39 cellular contexts compared by ENCODE assay signal in genomic region chr9:119313846-119314245, GRCh38. TPM values are rescaled to one million over a fixed set of nuclear protein-coding genes. Genes with fewer than 3 reads are reported as not detected.
"Had no signal": no experiment of that assay in that cellular context is flagged by ENCODE, and none has a peak within 500 bp of the region (broad histone marks: within the 10 kb centered on the region; RNA-seq: fewer than 3 reads in every experiment).

No MANE protein-coding gene starts in this region.

- H3K27me3 ChIP-seq: adrenal gland, ascending aorta, body of pancreas, brain microvascular endothelial cell, breast epithelium, cardiac muscle cell had no signal

- FAIRE-seq: bronchial epithelial cell had no signal

- H3K27ac ChIP-seq: adrenal gland, ascending aorta, body of pancreas, brain microvascular endothelial cell, cardiac muscle cell had no signal

- H3K4me1 ChIP-seq: adrenal gland, ascending aorta, body of pancreas, breast epithelium had no signal

- H3K4me3 Mint-ChIP-seq: activated naive CD4-positive, alpha-beta T cell treated with anti-CD3 and anti-CD28 coated beads for 36 hours; activated naive CD4-positive, alpha-beta T cell treated with anti-CD3 and anti-CD28 coated beads, Interleukin-2, amount 10 ng/mL, durations not matched to agents 7 days and 5 days; activated naive CD4-positive, alpha-beta T cell treated with anti-CD3 and anti-CD28 coated beads, Interleukin-2, amount 50 U/mL, for 24 hours; activated naive CD8-positive, alpha-beta T cell; activated naive CD8-positive, alpha-beta T cell treated with anti-CD3 and anti-CD28 coated beads for 36 hours; activated naive CD8-positive, alpha-beta T cell treated with anti-CD3 and anti-CD28 coated beads, Interleukin-2, amount 10 ng/mL, durations not matched to agents 7 days and 5 days; activated naive CD8-positive, alpha-beta T cell treated with anti-CD3 and anti-CD28 coated beads, Interleukin-2, amount 50 U/mL, for 24 hours; activated T-cell treated with anti-CD3 and anti-CD28 coated beads, Interleukin-2, amount 50 U/mL, for 24 hours; activated T-cell treated with anti-CD3 and anti-CD28 coated beads, Interleukin-2, amount 50 U/mL, for 4 hours; activated T-cell treated with anti-CD3 and anti-CD28 coated beads, Interleukin-2, amount 50 U/mL, for 72 hours; activated T-helper 1 cell treated with anti-CD3 and anti-CD28 coated beads, Interleukin-12 subunit alpha, Interleukin-12 subunit beta, Interleukin-2, Interleukin-4 antibody, amounts not matched to agents 30 ng/mL and 10 ng/mL and 1 ng/mL, durations not matched to agents 14 hours and 24 hours and 36 hours; activated T-helper 17 cell treated with anti-CD3 and anti-CD28 coated beads, Interleukin-2, amount 50 U/mL, for 72 hours; brain; central memory CD8-positive, alpha-beta T cell had no signal

- H3K4me3 ChIP-seq: adrenal gland, ascending aorta, body of pancreas, breast epithelium, cardiac muscle cell had no signal

- H3K27ac Mint-ChIP-seq: activated naive CD4-positive, alpha-beta T cell treated with anti-CD3 and anti-CD28 coated beads for 36 hours; activated naive CD4-positive, alpha-beta T cell treated with anti-CD3 and anti-CD28 coated beads, Interleukin-2, amount 10 ng/mL, durations not matched to agents 7 days and 5 days; activated naive CD4-positive, alpha-beta T cell treated with anti-CD3 and anti-CD28 coated beads, Interleukin-2, amount 50 U/mL, for 24 hours; activated naive CD4-positive, alpha-beta T cell treated with anti-CD3 and anti-CD28 coated beads, Interleukin-2, amount 50 U/mL, for 72 hours; activated naive CD8-positive, alpha-beta T cell; activated naive CD8-positive, alpha-beta T cell treated with anti-CD3 and anti-CD28 coated beads for 36 hours; activated naive CD8-positive, alpha-beta T cell treated with anti-CD3 and anti-CD28 coated beads, Interleukin-2, amount 10 ng/mL, durations not matched to agents 7 days and 5 days; activated naive CD8-positive, alpha-beta T cell treated with anti-CD3 and anti-CD28 coated beads, Interleukin-2, amount 50 U/mL, for 24 hours; activated T-cell treated with anti-CD3 and anti-CD28 coated beads, Interleukin-2, amount 50 U/mL, for 24 hours; activated T-cell treated with anti-CD3 and anti-CD28 coated beads, Interleukin-2, amount 50 U/mL, for 72 hours; activated T-helper 1 cell treated with anti-CD3 and anti-CD28 coated beads, Interleukin-12 subunit alpha, Interleukin-12 subunit beta, Interleukin-2, Interleukin-4 antibody, amounts not matched to agents 30 ng/mL and 10 ng/mL and 1 ng/mL, durations not matched to agents 14 hours and 24 hours and 36 hours; activated T-helper 17 cell treated with anti-CD3 and anti-CD28 coated beads, Interleukin-2, amount 50 U/mL, for 72 hours; activated T-helper 2 cell treated with anti-CD3 and anti-CD28 coated beads, Interferon-gamma antibody, Interleukin-2, Interleukin-4, amounts not matched to agents 10 μg/mL and 5 μg/mL and 100 μg/mL, durations not matched to agents 14 hours and 24 hours and 36 hours; brain had no signal

- H3K4me1 Mint-ChIP-seq: activated naive CD4-positive, alpha-beta T cell treated with anti-CD3 and anti-CD28 coated beads, Interleukin-2, amount 10 ng/mL, durations not matched to agents 7 days and 5 days; activated naive CD4-positive, alpha-beta T cell treated with anti-CD3 and anti-CD28 coated beads, Interleukin-2, amount 50 U/mL, for 24 hours; activated naive CD8-positive, alpha-beta T cell treated with anti-CD3 and anti-CD28 coated beads for 36 hours; activated naive CD8-positive, alpha-beta T cell treated with anti-CD3 and anti-CD28 coated beads, Interleukin-2, amount 10 ng/mL, durations not matched to agents 7 days and 5 days; activated naive CD8-positive, alpha-beta T cell treated with anti-CD3 and anti-CD28 coated beads, Interleukin-2, amount 50 U/mL, for 24 hours; activated T-helper 17 cell treated with anti-CD3 and anti-CD28 coated beads, Interleukin-2, amount 50 U/mL, for 72 hours; central memory CD8-positive, alpha-beta T cell had no signal

- H3K36me3 ChIP-seq: adrenal gland, ascending aorta, brain microvascular endothelial cell, breast epithelium, cardiac muscle cell had no signal

- DNase-seq: activated effector memory CD4-positive, alpha-beta T cell treated with anti-CD3 and anti-CD28 coated beads, Interleukin-2, amount 50 U/mL, for 16 hours; activated effector memory CD4-positive, alpha-beta T cell treated with Interleukin-2 at 50 U/mL for 16 hours; activated gamma-delta T cell; activated gamma-delta T cell treated with Interleukin-2 at 50 U/mL for 16 hours; activated naive CD4-positive, alpha-beta T cell; activated naive CD4-positive, alpha-beta T cell treated with anti-CD3 and anti-CD28 coated beads for 36 hours; activated naive CD4-positive, alpha-beta T cell treated with anti-CD3 and anti-CD28 coated beads, Interleukin-2, amount 10 ng/mL, durations not matched to agents 7 days and 5 days; activated naive CD4-positive, alpha-beta T cell treated with anti-CD3 and anti-CD28 coated beads, Interleukin-2, amount 50 U/mL, for 16 hours; activated naive CD4-positive, alpha-beta T cell treated with Interleukin-2 at 50 U/mL for 16 hours; activated naive CD8-positive, alpha-beta T cell treated with anti-CD3 and anti-CD28 coated beads for 36 hours; activated naive CD8-positive, alpha-beta T cell treated with anti-CD3 and anti-CD28 coated beads, Interleukin-2, amount 10 ng/mL, durations not matched to agents 7 days and 5 days; activated naive CD8-positive, alpha-beta T cell treated with anti-CD3 and anti-CD28 coated beads, Interleukin-2, amount 50 U/mL, for 24 hours; activated T-cell treated with anti-CD3 and anti-CD28 coated beads, Interleukin-2, amount 50 U/mL, for 1 hour; activated T-cell treated with anti-CD3 and anti-CD28 coated beads, Interleukin-2, amount 50 U/mL, for 24 hours; activated T-cell treated with anti-CD3 and anti-CD28 coated beads, Interleukin-2, amount 50 U/mL, for 4 hours; activated T-cell treated with anti-CD3 and anti-CD28 coated beads, Interleukin-2, amount 50 U/mL, for 48 hours; activated T-cell treated with anti-CD3 and anti-CD28 coated beads, Interleukin-2, amount 50 U/mL, for 72 hours; adrenal gland; amniotic stem cell; amygdala; aorta; body of pancreas; brain microvascular endothelial cell; caudate nucleus; central memory CD4-positive, alpha-beta T cell; cerebellar nuclear complex had no signal

- H3K9me3 ChIP-seq: adrenal gland, ascending aorta, body of pancreas, breast epithelium had no signal

- H3K27me3 Mint-ChIP-seq: activated naive CD4-positive, alpha-beta T cell treated with anti-CD3 and anti-CD28 coated beads, Interleukin-2, amount 10 ng/mL, durations not matched to agents 7 days and 5 days; activated naive CD4-positive, alpha-beta T cell treated with anti-CD3 and anti-CD28 coated beads, Interleukin-2, amount 50 U/mL, for 24 hours; activated naive CD8-positive, alpha-beta T cell treated with anti-CD3 and anti-CD28 coated beads for 36 hours; activated naive CD8-positive, alpha-beta T cell treated with anti-CD3 and anti-CD28 coated beads, Interleukin-2, amount 10 ng/mL, durations not matched to agents 7 days and 5 days; activated naive CD8-positive, alpha-beta T cell treated with anti-CD3 and anti-CD28 coated beads, Interleukin-2, amount 50 U/mL, for 24 hours; activated T-cell treated with anti-CD3 and anti-CD28 coated beads, Interleukin-2, amount 50 U/mL, for 24 hours; activated T-helper 17 cell treated with anti-CD3 and anti-CD28 coated beads, Interleukin-2, amount 50 U/mL, for 72 hours; central memory CD8-positive, alpha-beta T cell had no signal

- ATAC-seq: activated naive CD4-positive, alpha-beta T cell treated with anti-CD3 and anti-CD28 coated beads, Interleukin-2, amount 50 U/mL, for 72 hours; activated naive CD8-positive, alpha-beta T cell treated with anti-CD3 and anti-CD28 coated beads, Interleukin-2, amount 50 U/mL, for 24 hours; activated T-cell treated with anti-CD3 and anti-CD28 coated beads, Interleukin-2, amount 50 U/mL, for 4 hours; activated T-cell treated with anti-CD3 and anti-CD28 coated beads, Interleukin-2, amount 50 U/mL, for 72 hours; activated T-helper 17 cell treated with anti-CD3 and anti-CD28 coated beads, Interleukin-2, amount 50 U/mL, for 72 hours; body of pancreas had no signal

- H3K9me3 Mint-ChIP-seq: activated naive CD4-positive, alpha-beta T cell treated with anti-CD3 and anti-CD28 coated beads, Interleukin-2, amount 50 U/mL, for 24 hours; activated naive CD8-positive, alpha-beta T cell treated with anti-CD3 and anti-CD28 coated beads for 36 hours; activated naive CD8-positive, alpha-beta T cell treated with anti-CD3 and anti-CD28 coated beads, Interleukin-2, amount 50 U/mL, for 24 hours; brain had no signal

- H3K36me3 Mint-ChIP-seq: activated naive CD4-positive, alpha-beta T cell treated with anti-CD3 and anti-CD28 coated beads, Interleukin-2, amount 10 ng/mL, durations not matched to agents 7 days and 5 days; activated naive CD4-positive, alpha-beta T cell treated with anti-CD3 and anti-CD28 coated beads, Interleukin-2, amount 50 U/mL, for 24 hours; activated naive CD4-positive, alpha-beta T cell treated with anti-CD3 and anti-CD28 coated beads, Interleukin-2, amount 50 U/mL, for 72 hours; activated naive CD8-positive, alpha-beta T cell; activated naive CD8-positive, alpha-beta T cell treated with anti-CD3 and anti-CD28 coated beads for 36 hours; activated naive CD8-positive, alpha-beta T cell treated with anti-CD3 and anti-CD28 coated beads, Interleukin-2, amount 10 ng/mL, durations not matched to agents 7 days and 5 days had no signal

RNA-seq across cellular contexts. Expression of gene BRINP1, which starts 55.4 kb away (rescaled TPM):
- total RNA-seq: activated naive CD4-positive, alpha-beta T cell treated with anti-CD3 and anti-CD28 coated beads for 36 hours; activated naive CD4-positive, alpha-beta T cell treated with anti-CD3 and anti-CD28 coated beads, Interleukin-2, amount 50 U/mL, for 72 hours; activated naive CD8-positive, alpha-beta T cell treated with anti-CD3 and anti-CD28 coated beads for 36 hours; activated naive CD8-positive, alpha-beta T cell treated with anti-CD3 and anti-CD28 coated beads, Interleukin-2, amount 10 ng/mL, durations not matched to agents 7 days and 5 days; activated T-cell treated with anti-CD3 and anti-CD28 coated beads, Interleukin-2, amount 50 U/mL, for 4 hours; activated T-cell treated with anti-CD3 and anti-CD28 coated beads, Interleukin-2, amount 50 U/mL, for 72 hours; activated T-helper 1 cell treated with anti-CD3 and anti-CD28 coated beads, Interleukin-12 subunit alpha, Interleukin-12 subunit beta, Interleukin-2, Interleukin-4 antibody, amounts not matched to agents 30 ng/mL and 10 ng/mL and 1 ng/mL, durations not matched to agents 14 hours and 24 hours and 36 hours; activated T-helper 17 cell treated with anti-CD3 and anti-CD28 coated beads, Interleukin-2, amount 50 U/mL, for 72 hours; activated T-helper 2 cell treated with anti-CD3 and anti-CD28 coated beads, Interferon-gamma antibody, Interleukin-2, Interleukin-4, amounts not matched to agents 10 μg/mL and 5 μg/mL and 100 μg/mL, durations not matched to agents 14 hours and 24 hours and 36 hours; ascending aorta had no signal
- polyA plus RNA-seq: adipose tissue had no signal
